Comparison of ENCODE assay signal across 9 cellular contexts in genomic region chr10:83539528-83540308, GRCh38.
DNase-seq lines count a peak whose midpoint lies in the region; ATAC-seq and TF ChIP-seq lines count a peak whose summit lies in the region.
"Had no signal": no experiment of that assay in that cellular context is flagged by ENCODE, and none has a peak within 500 bp of the region (broad histone marks: within the 10 kb centered on the region; RNA-seq: fewer than 3 reads in every experiment).

No MANE protein-coding gene starts in this region.

- peak overlapping the region; percentile 25 to 57 (median 52) for H3K27ac ChIP-seq in esophagus muscularis mucosa (replicated peaks in 1 of 4)
- no peak overlapping the region for H3K27ac ChIP-seq in CD8-positive, alpha-beta memory T cell (ENCODE audit: low read depth, low read length)
- H3K27ac ChIP-seq: suprapubic skin had no signal

- H3K4me3 ChIP-seq in esophagus muscularis mucosa, result no peak overlapping the region
- H3K4me3 ChIP-seq in CD8-positive, alpha-beta memory T cell (ENCODE audit: low read length), result no peak overlapping the region
- H3K4me3 ChIP-seq: suprapubic skin had no signal

- in situ Hi-C loops in GM13977 (cut with MboI; ENCODE audit: low pct_unique_long_range_greater_than_20kb, low sequenced_read_pairs, unreplicated experiment), result no loop called here

- POLR2A ChIA-PET in CD8-positive, alpha-beta memory T cell (lab: Charles Lee), result no interaction called here

- intact Hi-C loops in esophagus muscularis mucosa (cut with DNase I), result no loop called here

- H3K27me3 Mint-ChIP-seq in CD8-positive, alpha-beta memory T cell, result no peaks in the 10 kb centered on the region

- no peaks in the 10 kb centered on the region for H3K27me3 ChIP-seq in esophagus muscularis mucosa
- no peaks in the 10 kb centered on the region for H3K27me3 ChIP-seq in CD8-positive, alpha-beta memory T cell (ENCODE audit: insufficient read depth, low read length, poor library complexity, severe bottlenecking)
- H3K27me3 ChIP-seq: suprapubic skin had no signal

- DNase-seq in esophagus muscularis mucosa (ENCODE audit: extremely low spot score) (no peak), retina (peak; percentile 56), GM13977 (ENCODE audit: low spot score) (no peak), NCI-H1436 treated with DMSO at 0.1 percent for 48 hours (lab: John Stamatoyannopoulos, UW) (no peak), cerebellar nuclear complex (lab: John Stamatoyannopoulos, UW) (no peak)
- DNase-seq in CD8-positive, alpha-beta memory T cell, result no peak

- H3K4me1 Mint-ChIP-seq in CD8-positive, alpha-beta memory T cell, result no peaks in the 10 kb centered on the region

- no peaks in the 10 kb centered on the region for H3K9me3 ChIP-seq in esophagus muscularis mucosa
- no peaks in the 10 kb centered on the region for H3K9me3 ChIP-seq in CD8-positive, alpha-beta memory T cell (ENCODE audit: low read length)
- H3K9me3 ChIP-seq: suprapubic skin had no signal

- no peaks in the 10 kb centered on the region for H3K36me3 ChIP-seq in esophagus muscularis mucosa
- H3K36me3 ChIP-seq in CD8-positive, alpha-beta memory T cell (ENCODE audit: insufficient read depth, low read length), result no peaks in the 10 kb centered on the region
- H3K36me3 ChIP-seq: suprapubic skin had no signal

- ATAC-seq in GM19025 (IDR thresholded peaks at IDR 0.05; ENCODE audit: low read depth, unreplicated experiment) (peak; percentile 40), HG03135 (IDR thresholded peaks at IDR 0.05; ENCODE audit: unreplicated experiment) (peak; percentile 55)

- TF ChIP-seq CTCF in esophagus muscularis mucosa (IDR thresholded peaks at IDR 0.05), result no peak
- TF ChIP-seq CTCF in GM13977 (IDR thresholded peaks at IDR 0.05; ENCODE audit: extremely low read depth, insufficient read depth, missing control alignments), result no peak

- H3K4me1 ChIP-seq in esophagus muscularis mucosa, result peaks cover 0 to 4% (median 2%) of the 10 kb centered on the region in 4 donors
- H3K4me1 ChIP-seq in CD8-positive, alpha-beta memory T cell (ENCODE audit: insufficient read depth, low read length), result no peaks in the 10 kb centered on the region

- H3K9me3 Mint-ChIP-seq in CD8-positive, alpha-beta memory T cell, result peaks cover 0 to 3% (median 0%) of the 10 kb centered on the region in 5 donors

- TF ChIP-seq POLR2A in esophagus muscularis mucosa (IDR thresholded peaks at IDR 0.05; ENCODE audit: low read depth), result no peak

- CTCF ChIA-PET in CD8-positive, alpha-beta memory T cell (lab: Charles Lee), result no interaction called here

- no peaks in the 10 kb centered on the region for H3K36me3 Mint-ChIP-seq in CD8-positive, alpha-beta memory T cell

- no peak overlapping the region for H3K4me3 Mint-ChIP-seq in CD8-positive, alpha-beta memory T cell

- WGBS in esophagus muscularis mucosa, result 28% methylated on average over 2 of the region's 2 CpGs

- no peak for TF ChIP-seq EP300 in esophagus muscularis mucosa (IDR thresholded peaks at IDR 0.05)

- no peak overlapping the region for H3K27ac Mint-ChIP-seq in CD8-positive, alpha-beta memory T cell
